9 cellular contexts compared by ENCODE assay signal in genomic region chr1:52423771-52424170, GRCh38. TPM values are rescaled to one million over a fixed set of nuclear protein-coding genes. Genes with fewer than 3 reads are reported as not detected.
A peak's percentile ranks its signal among the peaks of the same experiment; 100 is the strongest.
DNase-seq lines count a peak whose midpoint lies in the region; ATAC-seq lines count a peak whose summit lies in the region.
"Had no signal": no experiment of that assay in that cellular context is flagged by ENCODE, and none has a peak within 500 bp of the region (broad histone marks: within the 10 kb centered on the region; RNA-seq: fewer than 3 reads in every experiment).

No MANE protein-coding gene starts in this region.

- H3K4me3 Mint-ChIP-seq in T-helper 17 cell (peak overlapping the region; percentile 65), memory B cell (no peak overlapping the region)

- H3K9me3 ChIP-seq in T-helper 17 cell (ENCODE audit: control insufficient read depth, low read length, poor library complexity, severe bottlenecking) = no peaks in the 10 kb centered on the region

- peak; percentile 88 for ATAC-seq in T-helper 17 cell
- ATAC-seq in memory B cell (ENCODE audit: low read depth) = peak; percentile 79
- ATAC-seq in HG02973 (IDR thresholded peaks at IDR 0.05; ENCODE audit: unreplicated experiment) = no peak
- no peak for ATAC-seq in HG02798 (IDR thresholded peaks at IDR 0.05; ENCODE audit: poor library complexity, unreplicated experiment)

- DNase-seq in T-helper 17 cell (peak; percentile 40 to 60 (median 56)), activated T-cell treated with anti-CD3 and anti-CD28 coated beads for 4 hours (peak; percentile 48), memory B cell (ENCODE audit: low spot score in 2 of 2) (no peak), NOMO-1 (lab: John Stamatoyannopoulos, UW; ENCODE audit: unreplicated experiment in 2 of 2) (no peak), NCI-H187 (lab: John Stamatoyannopoulos, UW) (no peak)
- peak; percentile 41 to 51 for DNase-seq in stimulated activated CD8-positive, alpha-beta memory T cell treated with anti-CD3 and anti-CD28 coated beads, Interleukin-4, amount 100 ng/mL, for 1 hour (ENCODE audit: low read depth in 2 of 2, low spot score in 1 of 2)
- DNase-seq: NCI-H1105 treated with DMSO at 0.1 percent for 48 hours had no signal

- H3K27ac Mint-ChIP-seq in T-helper 17 cell = peak overlapping the region; percentile 95
- peak overlapping the region; percentile 60 for H3K27ac Mint-ChIP-seq in memory B cell

- H3K27me3 Mint-ChIP-seq in T-helper 17 cell = no peaks in the 10 kb centered on the region
- H3K27me3 Mint-ChIP-seq in memory B cell = no peaks in the 10 kb centered on the region

- H3K36me3 Mint-ChIP-seq in T-helper 17 cell (ENCODE audit: low read depth) = no peaks in the 10 kb centered on the region
- peaks cover 23% of the 10 kb centered on the region for H3K36me3 Mint-ChIP-seq in memory B cell

- H3K9me3 Mint-ChIP-seq in memory B cell = no peaks in the 10 kb centered on the region

- H3K4me1 Mint-ChIP-seq in T-helper 17 cell = peaks cover 40% of the 10 kb centered on the region
- peaks cover 19% of the 10 kb centered on the region for H3K4me1 Mint-ChIP-seq in memory B cell

RNA-seq across cellular contexts. Expression of gene PRPF38A, which starts 19.4 kb away (rescaled TPM):
- 10 to 100 TPM; 62.1 to 64.6 TPM for total RNA-seq in T-helper 17 cell

RNA-seq across cellular contexts. Expression of gene ORC1, which starts 19.5 kb away (rescaled TPM):
- 1 to 10 TPM; 1.2 to 2.0 TPM for total RNA-seq in T-helper 17 cell

RNA-seq across cellular contexts. Expression of gene CC2D1B, which starts 57.8 kb away (rescaled TPM):
- total RNA-seq in T-helper 17 cell = 10 to 100 TPM; 41.8 to 62.6 TPM

Comparison
In these comparisons a context has a peak if more than half of its experiments do, and no peak if none do; other contexts are left out.
1. ATAC-seq: peak in T-helper 17 cell (single experiment) and memory B cell (single experiment); none in HG02973 (single experiment) and HG02798 (single experiment).
2. DNase-seq: peak in T-helper 17 cell (3 of 3), activated T-cell treated with anti-CD3 and anti-CD28 coated beads for 4 hours (single experiment) and stimulated activated CD8-positive, alpha-beta memory T cell treated with anti-CD3 and anti-CD28 coated beads, Interleukin-4, amount 100 ng/mL, for 1 hour (2 of 2); none in memory B cell (0 of 2), NOMO-1 (0 of 2) and NCI-H187 (0 of 2).